10 cellular contexts compared by ENCODE assay signal in genomic region chr1:214296860-214297699, GRCh38. TPM values are rescaled to one million over a fixed set of nuclear protein-coding genes. Genes with fewer than 3 reads are reported as not detected.
DNase-seq lines count a peak whose midpoint lies in the region; ATAC-seq and TF ChIP-seq lines count a peak whose summit lies in the region.
"Had no signal": no experiment of that assay in that cellular context is flagged by ENCODE, and none has a peak within 500 bp of the region (broad histone marks: within the 10 kb centered on the region; RNA-seq: fewer than 3 reads in every experiment).

No MANE protein-coding gene starts in this region.

- H3K4me1 ChIP-seq in HEK293 (ENCODE audit: control insufficient read depth, insufficient read depth, low read length) (peaks cover 20% of the 10 kb centered on the region), heart left ventricle (peaks cover 0 to 40% (median 20%) of the 10 kb centered on the region in 12 donors), subcutaneous abdominal adipose tissue (ENCODE audit: control insufficient read depth in 5 of 5, insufficient read depth in 5 of 5, low read length in 5 of 5) (peaks cover 0 to 25% (median 14%) of the 10 kb centered on the region in 5 donors), thyroid gland (peaks cover 8 to 10% of the 10 kb centered on the region in 2 donors)

- 0 out of 2 replicates have a peak overlapping the region, but pooled peaks have one; percentile 17 for H3K27ac ChIP-seq in HEK293 (ENCODE audit: extremely low read depth, low read depth, low read length)
- H3K27ac ChIP-seq in heart left ventricle = peak overlapping the region in 8 of 12 donors; percentile 18 to 54 (median 34)
- H3K27ac ChIP-seq in subcutaneous abdominal adipose tissue (ENCODE audit: low read depth, low read length) = peak overlapping the region; percentile 53
- no peak overlapping the region for H3K27ac ChIP-seq in thyroid gland

- ATAC-seq in heart left ventricle (peak; percentile 46 to 69 (median 60)), GM18873 (IDR thresholded peaks at IDR 0.05; ENCODE audit: low FRiP score, unreplicated experiment) (no peak)
- ATAC-seq: natural killer cell treated with Interleukin-12 subunit alpha and Interleukin-12 subunit beta and Interleukin-15 and Interleukin-18, amount 100 ng/mL, for 72 hours had no signal

- H3K4me3 ChIP-seq in HEK293 (ENCODE audit: low read depth, low read length) (no peak overlapping the region), heart left ventricle (no peak overlapping the region), subcutaneous abdominal adipose tissue (ENCODE audit: low read depth in 1 of 5, low read length in 5 of 5) (peak overlapping the region in 1 of 5 donors; percentile 4), thyroid gland (replicated peaks in 1 of 3) (no peak overlapping the region)

- WGBS in heart left ventricle, 4 donors = 57 to 64% (median 63%) methylated on average over 8 of the region's 8 CpGs
- WGBS in thyroid gland, 2 donors = 71 to 72% methylated on average over 8 of the region's 8 CpGs

- H3K9me3 ChIP-seq in HEK293 (ENCODE audit: control insufficient read depth, insufficient read depth, low read depth, low read length) (no peaks in the 10 kb centered on the region), heart left ventricle (no peaks in the 10 kb centered on the region), subcutaneous abdominal adipose tissue (ENCODE audit: control insufficient read depth in 5 of 5, low read length in 5 of 5) (no peaks in the 10 kb centered on the region), thyroid gland (no peaks in the 10 kb centered on the region)

- POLR2A ChIA-PET in HEK293 (lab: Yijun Ruan, JAX) = interaction anchor here (0.9 kb wide), 1 partner anchor 12 kb away, joined by 5 read pairs; no protein-coding TSS in a partner anchor

- H3K9ac ChIP-seq in subcutaneous abdominal adipose tissue (ENCODE audit: low read length in 5 of 5) = peak overlapping the region in 1 of 5 donors; percentile 27

- H3K27me3 ChIP-seq in heart left ventricle = no peaks in the 10 kb centered on the region
- H3K27me3 ChIP-seq in subcutaneous abdominal adipose tissue (ENCODE audit: control insufficient read depth in 5 of 5, insufficient read depth in 4 of 5, low read length in 5 of 5) = no peaks in the 10 kb centered on the region
- H3K27me3 ChIP-seq in thyroid gland = no peaks in the 10 kb centered on the region

- H3K36me3 ChIP-seq in HEK293 (ENCODE audit: control insufficient read depth in 2 of 2, insufficient read depth in 1 of 2, low read length in 2 of 2) (no peaks in the 10 kb centered on the region), heart left ventricle (no peaks in the 10 kb centered on the region), subcutaneous abdominal adipose tissue (ENCODE audit: control insufficient read depth in 5 of 5, insufficient read depth in 5 of 5, low read length in 5 of 5) (no peaks in the 10 kb centered on the region), thyroid gland (no peaks in the 10 kb centered on the region)

- intact Hi-C loops in heart left ventricle (cut with DNase I) = no loop called here
- intact Hi-C loops in thyroid gland (cut with DNase I) = no loop called here

- CTCF ChIA-PET in HEK293 (lab: Yijun Ruan, JAX) = interaction anchor here (1.1 to 2.0 kb wide), 3 partner anchors 31 to 35 kb away, joined by 4 to 8 read pairs (median 4); no protein-coding TSS in a partner anchor

- TF ChIP-seq POLR2A in heart left ventricle (IDR thresholded peaks at IDR 0.05) (no peak), thyroid gland (IDR thresholded peaks at IDR 0.05) (no peak)

- peak; percentile 49 for DNase-seq in T1000 (lab: John Stamatoyannopoulos, UW)
- no peak for DNase-seq in heart left ventricle
- DNase-seq in thyroid gland = no peak
- DNase-seq in NK-92 (lab: John Stamatoyannopoulos, UW; ENCODE audit: unreplicated experiment) = no peak
- DNase-seq: activated CD4-positive, alpha-beta T cell treated with anti-CD3 and anti-CD28 coated beads for 4 hours; activated naive CD4-positive, alpha-beta T cell treated with anti-CD3 and anti-CD28 coated beads, Interleukin-2, amount 50 U/mL, for 16 hours had no signal

- TF ChIP-seq CTCF in HEK293 (tag by site-specific recombination; IDR thresholded peaks at IDR 0.05) (no peak), heart left ventricle (IDR thresholded peaks at IDR 0.05) (no peak), thyroid gland (IDR thresholded peaks at IDR 0.05) (no peak)

TF ChIP-seq in HEK293, 187 proteins besides CTCF, POLR2A, EP300 and RAD21 (continues in another document):
- TF ChIP-seq ZNF391 (tag by site-specific recombination; IDR thresholded peaks at IDR 0.05; ENCODE audit: borderline replicate concordance, low read depth) (no peak), ZNF626 (tag by site-specific recombination; IDR thresholded peaks at IDR 0.05) (no peak), ZNF157 (tag by site-specific recombination; IDR thresholded peaks at IDR 0.05) (no peak), ZNF324 (tag by site-specific recombination; IDR thresholded peaks at IDR 0.05) (no peak), ZNF362 (tag by site-specific recombination; IDR thresholded peaks at IDR 0.05) (no peak), MEIS1 (CRISPR knock-in tag; IDR thresholded peaks at IDR 0.05; ENCODE audit: borderline replicate concordance) (no peak), ZBTB48 (tag by site-specific recombination; IDR thresholded peaks at IDR 0.05) (no peak), ZNF837 (tag by site-specific recombination; IDR thresholded peaks at IDR 0.05) (no peak), ELK4 (IDR thresholded peaks at IDR 0.05; ENCODE audit: borderline replicate concordance, low read depth, low read length) (no peak), ZNF138 (tag by site-specific recombination; IDR thresholded peaks at IDR 0.05; ENCODE audit: borderline replicate concordance) (no peak)
- TF ChIP-seq, protein P1, sequence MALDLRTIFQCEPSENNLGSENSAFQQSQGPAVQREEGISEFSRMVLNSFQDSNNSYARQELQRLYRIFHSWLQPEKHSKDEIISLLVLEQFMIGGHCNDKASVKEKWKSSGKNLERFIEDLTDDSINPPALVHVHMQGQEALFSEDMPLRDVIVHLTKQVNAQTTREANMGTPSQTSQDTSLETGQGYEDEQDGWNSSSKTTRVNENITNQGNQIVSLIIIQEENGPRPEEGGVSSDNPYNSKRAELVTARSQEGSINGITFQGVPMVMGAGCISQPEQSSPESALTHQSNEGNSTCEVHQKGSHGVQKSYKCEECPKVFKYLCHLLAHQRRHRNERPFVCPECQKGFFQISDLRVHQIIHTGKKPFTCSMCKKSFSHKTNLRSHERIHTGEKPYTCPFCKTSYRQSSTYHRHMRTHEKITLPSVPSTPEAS (tag by site-specific recombination; IDR thresholded peaks at IDR 0.05) = no peak
- TF ChIP-seq, protein P2, sequence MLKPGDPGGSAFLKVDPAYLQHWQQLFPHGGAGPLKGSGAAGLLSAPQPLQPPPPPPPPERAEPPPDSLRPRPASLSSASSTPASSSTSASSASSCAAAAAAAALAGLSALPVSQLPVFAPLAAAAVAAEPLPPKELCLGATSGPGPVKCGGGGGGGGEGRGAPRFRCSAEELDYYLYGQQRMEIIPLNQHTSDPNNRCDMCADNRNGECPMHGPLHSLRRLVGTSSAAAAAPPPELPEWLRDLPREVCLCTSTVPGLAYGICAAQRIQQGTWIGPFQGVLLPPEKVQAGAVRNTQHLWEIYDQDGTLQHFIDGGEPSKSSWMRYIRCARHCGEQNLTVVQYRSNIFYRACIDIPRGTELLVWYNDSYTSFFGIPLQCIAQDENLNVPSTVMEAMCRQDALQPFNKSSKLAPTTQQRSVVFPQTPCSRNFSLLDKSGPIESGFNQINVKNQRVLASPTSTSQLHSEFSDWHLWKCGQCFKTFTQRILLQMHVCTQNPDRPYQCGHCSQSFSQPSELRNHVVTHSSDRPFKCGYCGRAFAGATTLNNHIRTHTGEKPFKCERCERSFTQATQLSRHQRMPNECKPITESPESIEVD (tag by site-specific recombination; IDR thresholded peaks at IDR 0.05) = peak; percentile 93
- TF ChIP-seq, protein P3, sequence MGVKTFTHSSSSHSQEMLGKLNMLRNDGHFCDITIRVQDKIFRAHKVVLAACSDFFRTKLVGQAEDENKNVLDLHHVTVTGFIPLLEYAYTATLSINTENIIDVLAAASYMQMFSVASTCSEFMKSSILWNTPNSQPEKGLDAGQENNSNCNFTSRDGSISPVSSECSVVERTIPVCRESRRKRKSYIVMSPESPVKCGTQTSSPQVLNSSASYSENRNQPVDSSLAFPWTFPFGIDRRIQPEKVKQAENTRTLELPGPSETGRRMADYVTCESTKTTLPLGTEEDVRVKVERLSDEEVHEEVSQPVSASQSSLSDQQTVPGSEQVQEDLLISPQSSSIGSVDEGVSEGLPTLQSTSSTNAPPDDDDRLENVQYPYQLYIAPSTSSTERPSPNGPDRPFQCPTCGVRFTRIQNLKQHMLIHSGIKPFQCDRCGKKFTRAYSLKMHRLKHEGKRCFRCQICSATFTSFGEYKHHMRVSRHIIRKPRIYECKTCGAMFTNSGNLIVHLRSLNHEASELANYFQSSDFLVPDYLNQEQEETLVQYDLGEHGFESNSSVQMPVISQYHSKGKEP (tag by site-specific recombination; IDR thresholded peaks at IDR 0.05) = peak; percentile 8; the same call in 1 of the 2 replicates

RNA-seq across cellular contexts. Expression of gene SMYD2, which starts 16.1 kb away (rescaled TPM):
- total RNA-seq in heart left ventricle (100 to 1,000 TPM; 204 to 406 (median 342) TPM), thyroid gland (10 to 100 TPM; 37.6 to 56.1 (median 44.5) TPM)
- 100 to 1,000 TPM; 157 to 194 TPM for polyA plus RNA-seq in heart left ventricle

Comparison
In these comparisons a context has a peak if more than half of its experiments do, and no peak if none do; other contexts are left out.
1. H3K27ac ChIP-seq: peak in HEK293 (single experiment), heart left ventricle (8 of 12) and subcutaneous abdominal adipose tissue (single experiment); none in thyroid gland (0 of 3).